Comparison of ENCODE assay signal across 14 cellular contexts in genomic region chr1:93630168-93630567, GRCh38. TPM values are rescaled to one million over a fixed set of nuclear protein-coding genes. Genes with fewer than 3 reads are reported as not detected.
DNase-seq lines count a peak whose midpoint lies in the region; ATAC-seq, FAIRE-seq and TF ChIP-seq lines count a peak whose summit lies in the region.
"Had no signal": no experiment of that assay in that cellular context is flagged by ENCODE, and none has a peak within 500 bp of the region (broad histone marks: within the 10 kb centered on the region; RNA-seq: fewer than 3 reads in every experiment).

No MANE protein-coding gene starts in this region.

- H3K9ac ChIP-seq in BLaER1 treated with 17β-estradiol and CSF1 and Interleukin-3, amounts not matched to agents 10 nM and 100 nM, result peak overlapping the region in 5 of 11 experiments; percentile 9 to 27 (median 18); a peak in 6 of 22 replicates
- peak overlapping the region; percentile 38 for H3K9ac ChIP-seq in PC-3 (ENCODE audit: low read length)
- H3K9ac ChIP-seq in GM12878 (ENCODE audit: control insufficient read depth, insufficient read depth, low read length), result no peak overlapping the region
- H3K9ac ChIP-seq in kidney (ENCODE audit: low read length in 2 of 2), result no peak overlapping the region

- 28% methylated on average over 3 of the region's 3 CpGs for WGBS in GM12878 (ENCODE audit: insufficient coverage, insufficient replicate concordance, low lambda C conversion rate, missing lambda C conversion rate)
- WGBS in testis, 2 donors, result 85 to 92% methylated on average over 3 of the region's 3 CpGs

- no peak overlapping the region for H3K4me3 Mint-ChIP-seq in stimulated activated naive B cell treated with anti-CD40 and anti-IgM and Interleukin-4, amounts not matched to agents 10 μg/mL and 1 μg/mL and 100 μg/mL, for 72 hours
- H3K4me3 Mint-ChIP-seq: CD8-positive, alpha-beta T cell; GM23338 had no signal

- peaks cover 0 to 75% (median 54%) of the 10 kb centered on the region in 11 experiments; a peak in 20 of 22 replicates for H3K36me3 ChIP-seq in BLaER1 treated with 17β-estradiol and CSF1 and Interleukin-3, amounts not matched to agents 10 nM and 100 nM
- H3K36me3 ChIP-seq in PC-3 (ENCODE audit: low read depth, low read length) (peaks cover 66% of the 10 kb centered on the region), GM12878 (ENCODE audit: control insufficient read depth in 2 of 2, insufficient read depth in 2 of 2, low read length in 1 of 2) (no peaks in the 10 kb centered on the region), testis (ENCODE audit: low read depth, missing control alignments) (no peaks in the 10 kb centered on the region), upper lobe of right lung (no peaks in the 10 kb centered on the region), kidney (ENCODE audit: control insufficient read depth in 1 of 2, insufficient read depth in 2 of 2, low read length in 2 of 2) (no peaks in the 10 kb centered on the region)

- H3K36me3 Mint-ChIP-seq in stimulated activated naive B cell treated with anti-CD40 and anti-IgM and Interleukin-4, amounts not matched to agents 10 μg/mL and 1 μg/mL and 100 μg/mL, for 72 hours, result peaks cover 29 to 62% of the 10 kb centered on the region in 2 donors
- H3K36me3 Mint-ChIP-seq: CD8-positive, alpha-beta T cell had no signal

- BruUV-seq in PC-3 (replicated peaks; lab: Mats Ljungman, UMichigan) (no TSS peak), GM12878 (replicated peaks; lab: Mats Ljungman, UMichigan) (no TSS peak)

- H3K9me3 ChIP-seq in BLaER1 treated with 17β-estradiol and CSF1 and Interleukin-3, amounts not matched to agents 10 nM and 100 nM (replicated peaks in 1 of 11), result peaks cover 0 to 8% (median 0%) of the 10 kb centered on the region in 11 experiments; a peak in 1 of 22 replicates
- H3K9me3 ChIP-seq in PC-3 (ENCODE audit: low read length), result no peaks in the 10 kb centered on the region
- no peaks in the 10 kb centered on the region for H3K9me3 ChIP-seq in GM12878 (replicated peaks; ENCODE audit: control insufficient read depth, insufficient read depth, low read length)
- H3K9me3 ChIP-seq in testis, result no peaks in the 10 kb centered on the region
- H3K9me3 ChIP-seq in upper lobe of right lung, result no peaks in the 10 kb centered on the region
- H3K9me3 ChIP-seq in kidney (ENCODE audit: control insufficient read depth in 1 of 2, low read length in 2 of 2), result no peaks in the 10 kb centered on the region
- H3K9me3 ChIP-seq: Caco-2, SJSA1 had no signal

- POLR2A ChIA-PET in PC-3 (lab: Charles Lee; ENCODE audit: unreplicated experiment), result no interaction called here
- POLR2A ChIA-PET in GM12878 (lab: Charles Lee), result interaction anchor here (1.1 to 1.9 kb wide), 5 partner anchors 16 to 214 kb away, joined by 3 to 14 read pairs (median 4); no protein-coding TSS in a partner anchor

- H2AFZ ChIP-seq in PC-3 (ENCODE audit: low read length), result no peak overlapping the region
- H2AFZ ChIP-seq in GM12878 (ENCODE audit: control insufficient read depth, low read depth, low read length), result no peak overlapping the region
- H2AFZ ChIP-seq: GM23338 had no signal

- no peak overlapping the region for H3K27ac Mint-ChIP-seq in stimulated activated naive B cell treated with anti-CD40 and anti-IgM and Interleukin-4, amounts not matched to agents 10 μg/mL and 1 μg/mL and 100 μg/mL, for 72 hours
- H3K27ac Mint-ChIP-seq: CD8-positive, alpha-beta T cell; GM23338 had no signal

- peak overlapping the region in 2 of 11 experiments; percentile 33 to 59; a peak in 4 of 22 replicates for H3K4me2 ChIP-seq in BLaER1 treated with 17β-estradiol and CSF1 and Interleukin-3, amounts not matched to agents 10 nM and 100 nM
- H3K4me2 ChIP-seq in PC-3 (ENCODE audit: low read length) (0 out of 2 replicates have a peak overlapping the region, but pooled peaks have one; percentile 3), GM12878 (ENCODE audit: control insufficient read depth, insufficient read depth) (no peak overlapping the region)
- H3K4me2 ChIP-seq: GM23338 had no signal

- intact Hi-C loops in PC-3 (cut with micrococcal nuclease), result no loop called here
- intact Hi-C loops in GM12878 (cut with micrococcal nuclease; ENCODE audit: unreplicated experiment), result loop anchor here (5.0 kb wide), 1 partner anchor 102 kb away; no protein-coding TSS in a partner anchor
- intact Hi-C loops in testis (cut with DNase I; ENCODE audit: low total_unique reads), result no loop called here
- intact Hi-C loops in upper lobe of right lung (cut with DNase I), result loop anchor here (5.0 to 10.0 kb wide), 2 partner anchors 55 to 182 kb away; partner anchors contain the start of gene BCAR3
- intact Hi-C loops in kidney (cut with DNase I), result loop anchor here (5.0 kb wide), 1 partner anchor 182 kb away; no protein-coding TSS in a partner anchor

- TF ChIP-seq CTCF in PC-3 (conservative IDR thresholded peaks at IDR 0.05; ENCODE audit: low read depth, low read length), result no peak
- no peak for TF ChIP-seq CTCF in GM12878 (IDR thresholded peaks at IDR 0.05 in 2 of 3, conservative IDR thresholded peaks at IDR 0.05 in 1 of 3; ENCODE audit: control insufficient read depth in 2 of 3, extremely low read depth in 1 of 3, insufficient read depth in 1 of 3, low read depth in 3 of 3, low read length in 3 of 3)
- TF ChIP-seq CTCF in testis (IDR thresholded peaks at IDR 0.05), result no peak
- no peak for TF ChIP-seq CTCF in upper lobe of right lung (IDR thresholded peaks at IDR 0.05)
- no peak for TF ChIP-seq CTCF in kidney (IDR thresholded peaks at IDR 0.05; ENCODE audit: borderline replicate concordance, extremely low read depth, insufficient read depth)

- peaks cover 15 to 22% of the 10 kb centered on the region in 2 donors for H3K4me1 Mint-ChIP-seq in stimulated activated naive B cell treated with anti-CD40 and anti-IgM and Interleukin-4, amounts not matched to agents 10 μg/mL and 1 μg/mL and 100 μg/mL, for 72 hours

- TF ChIP-seq EP300 in GM12878 (IDR thresholded peaks at IDR 0.05; ENCODE audit: borderline replicate concordance in 1 of 2, control insufficient read depth in 1 of 2, low read depth in 2 of 2, low read length in 2 of 2), result no peak

- peaks cover 0 to 65% (median 6%) of the 10 kb centered on the region in 11 experiments; a peak in 10 of 22 replicates for H4K20me1 ChIP-seq in BLaER1 treated with 17β-estradiol and CSF1 and Interleukin-3, amounts not matched to agents 10 nM and 100 nM
- H4K20me1 ChIP-seq in PC-3 (ENCODE audit: low read length) (peaks cover 42% of the 10 kb centered on the region), GM12878 (ENCODE audit: control insufficient read depth, insufficient read depth) (no peaks in the 10 kb centered on the region)

- no peak overlapping the region for H3K4me3 ChIP-seq in BLaER1 treated with 17β-estradiol and CSF1 and Interleukin-3, amounts not matched to agents 10 nM and 100 nM
- no peak overlapping the region for H3K4me3 ChIP-seq in PC-3 (ENCODE audit: low read length)
- no peak overlapping the region for H3K4me3 ChIP-seq in GM12878
- no peak overlapping the region for H3K4me3 ChIP-seq in testis
- H3K4me3 ChIP-seq in upper lobe of right lung, result no peak overlapping the region
- H3K4me3 ChIP-seq in kidney (ENCODE audit: low read length in 2 of 2), result no peak overlapping the region
- H3K4me3 ChIP-seq: GM23338, SJSA1 had no signal

- RAD21 ChIA-PET in GM12878 (lab: Charles Lee; ENCODE audit: unreplicated experiment), result interaction anchor here (0.7 to 13.7 kb wide), 33 partner anchors 10 to 550 kb away, joined by 3 to 483 read pairs (median 7); partner anchors contain the start of gene BCAR3

- no peaks in the 10 kb centered on the region for H3K9me3 Mint-ChIP-seq in stimulated activated naive B cell treated with anti-CD40 and anti-IgM and Interleukin-4, amounts not matched to agents 10 μg/mL and 1 μg/mL and 100 μg/mL, for 72 hours
- H3K9me3 Mint-ChIP-seq: CD8-positive, alpha-beta T cell had no signal

- H3K79me2 ChIP-seq in PC-3 (ENCODE audit: low read length) (peaks cover 100% of the 10 kb centered on the region), GM12878 (ENCODE audit: control insufficient read depth, insufficient read depth, low read length) (no peaks in the 10 kb centered on the region)

- ATAC-seq in PC-3 (peak; percentile 25), GM12878 (0 out of 3 replicates have a peak, but pooled peaks have one; percentile 23), upper lobe of right lung (no peak)
- no peak for ATAC-seq in stimulated activated naive B cell treated with anti-CD40 and anti-IgM and Interleukin-4, amounts not matched to agents 10 μg/mL and 1 μg/mL and 100 μg/mL, for 72 hours (replicated peaks)

- no peaks in the 10 kb centered on the region for H3K9me2 ChIP-seq in PC-3 (replicated peaks; ENCODE audit: low read length)

- H3K4me1 ChIP-seq in BLaER1 treated with 17β-estradiol and CSF1 and Interleukin-3, amounts not matched to agents 10 nM and 100 nM, result peaks cover 0 to 44% (median 15%) of the 10 kb centered on the region in 10 experiments; a peak in 10 of 20 replicates
- H3K4me1 ChIP-seq in PC-3 (ENCODE audit: insufficient read depth, low read length), result peaks cover 69% of the 10 kb centered on the region
- no peaks in the 10 kb centered on the region for H3K4me1 ChIP-seq in GM12878 (ENCODE audit: control insufficient read depth, insufficient read depth, low read length)
- H3K4me1 ChIP-seq in testis, result peaks cover 7% of the 10 kb centered on the region
- H3K4me1 ChIP-seq in upper lobe of right lung, result peaks cover 8% of the 10 kb centered on the region
- peaks cover 0 to under 1% of the 10 kb centered on the region in 2 donors for H3K4me1 ChIP-seq in kidney (ENCODE audit: control insufficient read depth in 1 of 2, insufficient read depth in 1 of 2, low read depth in 1 of 2, low read length in 2 of 2)
- H3K4me1 ChIP-seq: Caco-2 had no signal

- FAIRE-seq in GM12878 (lab: Jason Lieb, UNC) (no peak), kidney (lab: Jason Lieb, UNC) (no peak)

- H3F3A ChIP-seq in PC-3 (ENCODE audit: low read length, unreplicated experiment), result peaks cover 12% of the 10 kb centered on the region

- TF ChIP-seq POLR2A in GM12878 (IDR thresholded peaks at IDR 0.05; ENCODE audit: low read depth, low read length) (no peak), testis (IDR thresholded peaks at IDR 0.05) (no peak)

- in situ Hi-C loops in GM12878 (cut with MboI), result no loop called here

- H3K27me3 Mint-ChIP-seq in stimulated activated naive B cell treated with anti-CD40 and anti-IgM and Interleukin-4, amounts not matched to agents 10 μg/mL and 1 μg/mL and 100 μg/mL, for 72 hours, result no peaks in the 10 kb centered on the region

- no peak for TF ChIP-seq RAD21 in GM12878 (IDR thresholded peaks at IDR 0.05; ENCODE audit: insufficient read depth, low read depth, low read length)

- SMC1A ChIA-PET in GM12878 (lab: Charles Lee; ENCODE audit: uncharacterized antibody, unreplicated experiment), result interaction anchor here (0.6 to 18.3 kb wide), 45 partner anchors 9 to 550 kb away, joined by 3 to 505 read pairs (median 6); no protein-coding TSS in a partner anchor

- DNase-seq in PC-3 (peak; percentile 57), GM12878 (ENCODE audit: low read depth, low spot score) (no peak), testis (peak; percentile 12), ecto neural progenitor cell (ENCODE audit: low spot score) (no peak), upper lobe of right lung (no peak), kidney (no peak)
- DNase-seq in stimulated activated naive B cell treated with anti-CD40 and anti-IgM and Interleukin-4, amounts not matched to agents 10 μg/mL and 1 μg/mL and 100 μg/mL, for 72 hours, result no peak
- DNase-seq: Right ventricle myocardium superior had no signal

- H3K27ac ChIP-seq in BLaER1 treated with 17β-estradiol and CSF1 and Interleukin-3, amounts not matched to agents 10 nM and 100 nM, result peak overlapping the region in 8 of 11 experiments; percentile 20 to 52 (median 44); a peak in 11 of 22 replicates
- H3K27ac ChIP-seq in PC-3 (ENCODE audit: low read length) (peak overlapping the region; percentile 72), GM12878 (ENCODE audit: control insufficient read depth, insufficient read depth) (no peak overlapping the region), testis (no peak overlapping the region), upper lobe of right lung (no peak overlapping the region), kidney (ENCODE audit: low read depth in 2 of 2, low read length in 2 of 2) (no peak overlapping the region)
- H3K27ac ChIP-seq: C4-2B, SJSA1 had no signal

- H3K27me3 ChIP-seq in BLaER1 treated with 17β-estradiol and CSF1 and Interleukin-3, amounts not matched to agents 10 nM and 100 nM, result no peaks in the 10 kb centered on the region
- H3K27me3 ChIP-seq in PC-3 (ENCODE audit: low read length) (no peaks in the 10 kb centered on the region), GM12878 (replicated peaks in 1 of 2; ENCODE audit: control insufficient read depth in 2 of 2, insufficient read depth in 2 of 2, low read length in 1 of 2) (no peaks in the 10 kb centered on the region), testis (no peaks in the 10 kb centered on the region), upper lobe of right lung (no peaks in the 10 kb centered on the region)
- H3K27me3 ChIP-seq: SJSA1 had no signal

- CTCF ChIA-PET in PC-3 (lab: Charles Lee), result interaction anchor here (0.6 to 2.6 kb wide), 4 partner anchors 8 to 214 kb away, joined by 3 to 32 read pairs (median 4); no protein-coding TSS in a partner anchor
- CTCF ChIA-PET in GM12878 (lab: Yijun Ruan, JAX), result interaction anchor here (0.6 to 13.7 kb wide), 53 partner anchors 9 to 326 kb away, joined by 3 to 555 read pairs (median 6); partner anchors contain the start of genes BCAR3 and FNBP1L

RNA-seq across cellular contexts. Expression of gene BCAR3, which starts 51.5 kb away (rescaled TPM):
- total RNA-seq in PC-3 (2014; rRNA removed) (169 and 171 TPM in 2 replicates), GM12878 (2014; rRNA removed) (3.1 and 4.0 TPM in 2 replicates), GM12878 (2014; rRNA removed; fragmentation: Illumina TruSeq; extraction: Trizol) (1.5 and 1.8 TPM in 2 replicates), GM12878 (2021) (2.7 and 3.8 TPM in 2 replicates), testis (10 to 100 TPM; 42.9 to 55.9 TPM), upper lobe of right lung (23.5 TPM), kidney (25.4 TPM)
- total RNA-seq in GM12878 (2013; cell fraction: nucleolus; rRNA removed), result 4.3 and 5.1 TPM in 2 replicates
- 2.5 TPM for polyA plus RNA-seq in GM12878 (2011; ENCODE audit: low read depth)
- polyA plus RNA-seq in GM12878 (2011; rRNA removed) (3.4 and 6.6 TPM in 2 replicates), GM12878 (2014; fragmentation: Illumina TruSeq; extraction: Trizol) (3.2 and 3.4 TPM in 2 replicates), GM12878 (2014; fragmentation: Nextera tagmentation; extraction: Ambion mirVana) (1 to 10 TPM; 1.4 to 1.7 TPM), GM12878 (2014; rRNA removed) (1.7 and 2.3 TPM in 2 replicates), GM12878 (2016; fragmentation: Nextera tagmentation; extraction: Ambion mirVana) (1 to 10 TPM; 1.3 to 1.6 TPM), testis (ENCODE audit: insufficient read depth, low read depth, low replicate concordance) (23.2 TPM), kidney (ENCODE audit: insufficient read depth, low read depth, low replicate concordance) (28.4 TPM)
- polyA plus RNA-seq in GM12878 (2011; cell fraction: cytosol; rRNA removed), result 6.1 TPM in 2 replicates
- polyA plus RNA-seq in GM12878 (2011; cell fraction: nucleus; rRNA removed), result 10.3 and 15.7 TPM in 2 replicates
- polyA plus RNA-seq in GM12878 (2012), result 3.5 TPM in 2 replicates
- polyA minus RNA-seq in GM12878 (2011; rRNA and poly(A)+ RNA removed), result 7.6 and 11.6 TPM in 2 replicates
- 4.0 and 6.3 TPM in 2 replicates for polyA minus RNA-seq in GM12878 (2011; cell fraction: cytosol; rRNA and poly(A)+ RNA removed)
- 5.8 and 17.8 TPM in 2 replicates for polyA minus RNA-seq in GM12878 (2011; cell fraction: nucleus; rRNA and poly(A)+ RNA removed)

Comparison
In these comparisons a context has a peak if more than half of its experiments do, and no peak if none do; other contexts are left out.
1. H3K27ac ChIP-seq: peak in BLaER1 treated with 17β-estradiol and CSF1 and Interleukin-3, amounts not matched to agents 10 nM and 100 nM (8 of 11) and PC-3 (single experiment); none in GM12878 (single experiment), testis (0 of 2), upper lobe of right lung (single experiment) and kidney (0 of 2).
2. ATAC-seq: peak in PC-3 (single experiment) and GM12878 (single experiment); none in upper lobe of right lung (single experiment) and stimulated activated naive B cell treated with anti-CD40 and anti-IgM and Interleukin-4, amounts not matched to agents 10 μg/mL and 1 μg/mL and 100 μg/mL, for 72 hours (0 of 2).
3. DNase-seq: peak in PC-3 (single experiment) and testis (single experiment); none in GM12878 (single experiment), ecto neural progenitor cell (single experiment), upper lobe of right lung (single experiment), stimulated activated naive B cell treated with anti-CD40 and anti-IgM and Interleukin-4, amounts not matched to agents 10 μg/mL and 1 μg/mL and 100 μg/mL, for 72 hours (single experiment) and kidney (single experiment).
4. intact Hi-C loops: an anchor here in GM12878 (5.0 kb wide), upper lobe of right lung (5.0 to 10.0 kb wide) and kidney (5.0 kb wide); none called in PC-3 and testis.